8 cellular contexts compared by ENCODE assay signal in genomic region chr7:128030999-128031681, GRCh38. TPM values are rescaled to one million over a fixed set of nuclear protein-coding genes. Genes with fewer than 3 reads are reported as not detected.
A peak's percentile ranks its signal among the peaks of the same experiment; 100 is the strongest.
DNase-seq lines count a peak whose midpoint lies in the region; ATAC-seq and TF ChIP-seq lines count a peak whose summit lies in the region.

Gene LRRC4 (minus strand): TSS chr7:128031437. CDS start chr7:128030640, 797 bp downstream.

- H3K36me3 Mint-ChIP-seq in endothelial cell (ENCODE audit: low read depth, unreplicated experiment), result peaks cover 44% of the 10 kb centered on the region

- peak within 1 kb of the TSS; percentile 96 for H3K4me3 Mint-ChIP-seq in endothelial cell (ENCODE audit: unreplicated experiment)

- peak within 1 kb of the TSS; percentile 56 for H3K4me3 ChIP-seq in AG10803 (ENCODE audit: low read length)
- peak within 1 kb of the TSS; percentile 60 for H3K4me3 ChIP-seq in suprapubic skin

- 0% methylated on average over 17 of the region's 83 CpGs for WGBS in suprapubic skin

- no peak within 1 kb of the TSS for H3K27ac ChIP-seq in suprapubic skin

- ATAC-seq in GM19025 (IDR thresholded peaks at IDR 0.05; ENCODE audit: low read depth, unreplicated experiment) (peak; percentile 48), HG03139 (IDR thresholded peaks at IDR 0.05; ENCODE audit: unreplicated experiment) (peak; percentile 35)

- no peak for TF ChIP-seq EP300 in suprapubic skin (IDR thresholded peaks at IDR 0.05)

- no peaks in the 10 kb centered on the region for H3K9me3 ChIP-seq in suprapubic skin

- peaks cover 42% of the 10 kb centered on the region for H3K4me1 Mint-ChIP-seq in endothelial cell (ENCODE audit: unreplicated experiment)

- peak within 1 kb of the TSS; percentile 86 for H3K27ac Mint-ChIP-seq in endothelial cell (ENCODE audit: unreplicated experiment)

- peak; percentile 38 for DNase-seq in AG10803 (ENCODE audit: low read depth)
- peak; percentile 50 for DNase-seq in activated CD4-positive, alpha-beta T cell treated with anti-CD3 and anti-CD28 coated beads for 48 hours
- peak; percentile 59 for DNase-seq in endothelial cell (ENCODE audit: low spot score)
- DNase-seq in medulla oblongata (ENCODE audit: extremely low spot score), result peak; percentile 40
- no peak for DNase-seq in suprapubic skin (ENCODE audit: low spot score in 2 of 2)
- DNase-seq in inferior parietal cortex (ENCODE audit: extremely low spot score), result no peak

- no peak; the same call in 1 of the 2 replicates for TF ChIP-seq CTCF in AG10803 (conservative IDR thresholded peaks at IDR 0.05; ENCODE audit: low read length)
- no peak for TF ChIP-seq CTCF in endothelial cell (IDR thresholded peaks at IDR 0.05; ENCODE audit: unreplicated experiment)
- no peak for TF ChIP-seq CTCF in suprapubic skin (IDR thresholded peaks at IDR 0.05)

- peaks cover 24% of the 10 kb centered on the region for H3K27me3 Mint-ChIP-seq in endothelial cell (ENCODE audit: unreplicated experiment)

- H3K9me3 Mint-ChIP-seq in endothelial cell (ENCODE audit: unreplicated experiment), result no peaks in the 10 kb centered on the region

- no peak for TF ChIP-seq POLR2A in suprapubic skin (IDR thresholded peaks at IDR 0.05)

- H3K36me3 ChIP-seq in suprapubic skin, result no peaks in the 10 kb centered on the region

- H3K4me1 ChIP-seq in suprapubic skin, result peaks cover 25% of the 10 kb centered on the region

- peaks cover 24% of the 10 kb centered on the region for H3K27me3 ChIP-seq in suprapubic skin

RNA-seq across cellular contexts. Expression of gene LRRC4, which starts in this region (rescaled TPM):
- total RNA-seq in endothelial cell (ENCODE audit: unreplicated experiment) (297 TPM), suprapubic skin (under 1 TPM in 3 of 4 donors, not detected in 1; 0.16 to 0.57 (median 0.21) TPM)

Comparison
In these comparisons a context has a peak if more than half of its experiments do, and no peak if none do; other contexts are left out.
1. RNA of gene LRRC4 (total RNA-seq): 297 TPM in endothelial cell (single experiment); 0.16 to 0.57 TPM in suprapubic skin; every median in the first group is over 100 times any median in the second.
2. DNase-seq: peak in AG10803 (single experiment), activated CD4-positive, alpha-beta T cell treated with anti-CD3 and anti-CD28 coated beads for 48 hours (single experiment), endothelial cell (single experiment) and medulla oblongata (single experiment); none in suprapubic skin (0 of 2) and inferior parietal cortex (single experiment).